ENCODE assay signal across 8 cellular contexts in the genomic region with DNA sequence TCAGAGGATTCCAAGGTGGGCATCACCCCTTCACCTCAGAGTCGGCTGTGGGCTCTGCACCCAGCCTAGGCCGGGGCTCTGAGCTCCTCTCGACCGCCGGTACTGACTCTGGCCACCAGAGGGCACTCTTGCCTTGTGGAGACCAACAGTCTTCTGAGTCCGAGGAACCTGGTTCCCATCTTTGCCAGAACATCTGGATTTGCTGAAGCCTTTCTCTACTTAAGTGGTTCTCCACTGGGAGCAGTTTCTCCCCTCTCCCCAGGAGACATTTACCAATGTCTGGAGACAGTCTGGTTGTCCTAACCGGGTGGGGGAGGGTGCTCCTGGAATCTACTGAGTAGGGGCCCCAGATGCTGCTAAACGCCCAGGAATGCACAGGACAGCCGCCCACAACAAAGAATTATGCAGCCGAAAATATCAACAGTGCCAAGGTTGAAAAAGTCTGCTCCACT. TPM values are rescaled to one million over a fixed set of nuclear protein-coding genes. Genes with fewer than 3 reads are reported as not detected.
DNase-seq lines count a peak whose midpoint lies in the region; ATAC-seq, FAIRE-seq and TF ChIP-seq lines count a peak whose summit lies in the region.

No MANE protein-coding gene starts in this region.

- H3K9ac ChIP-seq in HCT116 (ENCODE audit: low read length) (no peak overlapping the region), colonic mucosa (ENCODE audit: low read depth in 2 of 2, low read length in 2 of 2) (no peak overlapping the region), HepG2 (ENCODE audit: insufficient read depth, low read depth, low read length) (no peak overlapping the region)

- RAD21 ChIA-PET in HCT116 (lab: Charles Lee; ENCODE audit: low non-redundant PET in 1 of 2, low total read pairs in 2 of 2, uncharacterized antibody in 2 of 2, unreplicated experiment in 2 of 2) = interaction anchor here (0.8 to 2.0 kb wide), 5 partner anchors 16 to 66 kb away, joined by 3 to 30 read pairs (median 6); no protein-coding TSS in a partner anchor

- H3K27ac Mint-ChIP-seq in activated CD4-positive, alpha-beta T cell treated with anti-CD3 and anti-CD28 coated beads, Interleukin-2, amount 10 ng/mL, durations not matched to agents 7 days and 5 days = no peak overlapping the region

- peak; percentile 95 for TF ChIP-seq RAD21 in HCT116 (IDR thresholded peaks at IDR 0.05; ENCODE audit: low read depth)
- peak; percentile 86 for TF ChIP-seq RAD21 in HepG2 (CRISPR knock-in tag; IDR thresholded peaks at IDR 0.05)

- no peaks in the 10 kb centered on the region for H3K9me3 ChIP-seq in HCT116 (ENCODE audit: control insufficient read depth in 1 of 2, insufficient read depth in 1 of 2, low read depth in 1 of 2, low read length in 2 of 2)
- no peaks in the 10 kb centered on the region for H3K9me3 ChIP-seq in colonic mucosa
- H3K9me3 ChIP-seq in HepG2 (ENCODE audit: low read length) = no peaks in the 10 kb centered on the region

- no peaks in the 10 kb centered on the region for H3K9me2 ChIP-seq in HCT116 (ENCODE audit: insufficient read depth)

- H2AFZ ChIP-seq in HCT116 (ENCODE audit: low read depth, low read length, poor library complexity, severe bottlenecking) (peak overlapping the region; percentile 55), HepG2 (ENCODE audit: low read length) (no peak overlapping the region)

- H3K27me3 ChIP-seq in HCT116 (ENCODE audit: insufficient read depth, low read length) (no peaks in the 10 kb centered on the region), colonic mucosa (no peaks in the 10 kb centered on the region), HepG2 (ENCODE audit: control insufficient read depth in 1 of 2, insufficient read depth in 2 of 2, low read length in 2 of 2) (peaks cover 0 to 22% of the 10 kb centered on the region in 2 experiments; a peak in 3 of 5 replicates)

- no TSS peak for BruUV-seq in HCT116 (replicated peaks; lab: Mats Ljungman, UMichigan)
- no TSS peak for BruUV-seq in HepG2 (replicated peaks; lab: Mats Ljungman, UMichigan)

- 0 out of 4 replicates have a peak, but pooled peaks cover 0 to 2% of the 10 kb centered on the region in 2 experiments for H3K4me1 ChIP-seq in HCT116 (ENCODE audit: control insufficient read depth in 1 of 2, insufficient read depth in 2 of 2, low read length in 2 of 2)
- no peaks in the 10 kb centered on the region for H3K4me1 ChIP-seq in colonic mucosa
- peaks cover 12% of the 10 kb centered on the region for H3K4me1 ChIP-seq in HepG2 (ENCODE audit: insufficient read depth, low read length)

- CTCF ChIA-PET in HCT116 (lab: Charles Lee) (interaction anchor here (0.6 to 2.5 kb wide), 28 partner anchors 9 to 1031 kb away, joined by 3 to 140 read pairs (median 4); partner anchors contain the start of gene ETV3L), HepG2 (lab: Yijun Ruan, JAX; ENCODE audit: low intra/inter-chr PET ratio, low total read pairs) (interaction anchor here (1.1 to 3.7 kb wide), 2 partner anchors 66 to 73 kb away, joined by 3 to 71 read pairs; no protein-coding TSS in a partner anchor)
- CTCF ChIA-PET in activated CD4-positive, alpha-beta T cell treated with anti-CD3 and anti-CD28 coated beads, Interleukin-2, amount 10 ng/mL, durations not matched to agents 7 days and 5 days (lab: Charles Lee) = interaction anchor here (0.6 to 5.4 kb wide), 25 partner anchors 9 to 273 kb away, joined by 3 to 176 read pairs (median 4); no protein-coding TSS in a partner anchor

- H3K79me2 ChIP-seq in HCT116 (ENCODE audit: insufficient read depth, low read length) (no peaks in the 10 kb centered on the region), HepG2 (ENCODE audit: insufficient read depth, low read length) (no peaks in the 10 kb centered on the region)

- H3K27ac ChIP-seq in HCT116 (ENCODE audit: low read depth, low read length) = no peak overlapping the region
- no peak overlapping the region for H3K27ac ChIP-seq in colonic mucosa
- H3K27ac ChIP-seq in HepG2 (ENCODE audit: extremely low read length, insufficient read depth, low read length) = no peak overlapping the region

- peaks cover 3% of the 10 kb centered on the region for H3K27me3 Mint-ChIP-seq in activated CD4-positive, alpha-beta T cell treated with anti-CD3 and anti-CD28 coated beads, Interleukin-2, amount 10 ng/mL, durations not matched to agents 7 days and 5 days

- POLR2A ChIA-PET in HCT116 (lab: Charles Lee) = interaction anchor here (0.7 to 1.7 kb wide), 2 partner anchors 28 to 66 kb away, joined by 3 to 8 read pairs; no protein-coding TSS in a partner anchor
- POLR2A ChIA-PET in activated CD4-positive, alpha-beta T cell treated with anti-CD3 and anti-CD28 coated beads, Interleukin-2, amount 10 ng/mL, durations not matched to agents 7 days and 5 days (lab: Charles Lee) = interaction anchor here (1.3 kb wide), 1 partner anchor 66 kb away, joined by 5 read pairs; no protein-coding TSS in a partner anchor
- POLR2A ChIA-PET in HepG2 (lab: Yijun Ruan, JAX) = interaction anchor here (1.3 to 1.7 kb wide), 2 partner anchors 65 to 70 kb away, joined by 3 to 16 read pairs; no protein-coding TSS in a partner anchor

- no peaks in the 10 kb centered on the region for H3K9me3 Mint-ChIP-seq in activated CD4-positive, alpha-beta T cell treated with anti-CD3 and anti-CD28 coated beads, Interleukin-2, amount 10 ng/mL, durations not matched to agents 7 days and 5 days

- TF ChIP-seq EP300 in HepG2 (IDR thresholded peaks at IDR 0.05; ENCODE audit: low read depth in 2 of 2, low read length in 2 of 2) (no peak), HepG2 (CRISPR knock-in tag; IDR thresholded peaks at IDR 0.05; ENCODE audit: borderline replicate concordance) (no peak)

- no peak overlapping the region for H3K4me3 ChIP-seq in HCT116 (replicated peaks in 1 of 2; ENCODE audit: low read depth in 1 of 2, low read length in 2 of 2)
- no peak overlapping the region for H3K4me3 ChIP-seq in colonic mucosa
- H3K4me3 ChIP-seq in HepG2 (replicated peaks in 1 of 3; ENCODE audit: insufficient read depth in 1 of 3, low read depth in 2 of 3, low read length in 3 of 3) = no peak overlapping the region

- intact Hi-C loops in HCT116 (cut with micrococcal nuclease) = loop anchor here (1.0 to 5.0 kb wide), 2 partner anchors 47 to 66 kb away; partner anchors contain the start of gene ETV3
- intact Hi-C loops in colonic mucosa (cut with DNase I) = loop anchor here (1.0 kb wide), 1 partner anchor 66 kb away; no protein-coding TSS in a partner anchor
- intact Hi-C loops in HepG2 (cut with micrococcal nuclease; ENCODE audit: unreplicated experiment) = loop anchor here (1.0 to 10.0 kb wide), 3 partner anchors 47 to 885 kb away; partner anchors contain the start of gene ETV3

- in situ Hi-C loops in HepG2 (cut with HindIII; ENCODE audit: extremely low pct_ligation_motif_present, low pct_unique_long_range_greater_than_20kb) = loop anchor here (5.0 kb wide), 1 partner anchor 62 kb away; no protein-coding TSS in a partner anchor

- DNase-seq in C1 segment of cervical spinal cord (lab: John Stamatoyannopoulos, UW) = peak in 11 of 14 donors; percentile 14 to 80 (median 56)
- DNase-seq in HCT116 (ENCODE audit: low read depth, low spot score) = peak; percentile 55
- peak; percentile 80 to 97 for DNase-seq in NCI-H526 (lab: John Stamatoyannopoulos, UW)
- peak; percentile 90 for DNase-seq in activated CD4-positive, alpha-beta T cell treated with anti-CD3 and anti-CD28 coated beads, Interleukin-2, amount 10 ng/mL, durations not matched to agents 7 days and 5 days
- peak; percentile 89 for DNase-seq in colonic mucosa
- DNase-seq in HepG2 (ENCODE audit: low spot score) = peak; percentile 64
- peak; percentile 90 for DNase-seq in stimulated activated CD4-positive, alpha-beta T cell treated with anti-CD3 and anti-CD28 coated beads, Interleukin-4, amount 100 ng/mL, for 24 hours

- ATAC-seq in HCT116 (peak; percentile 98), HepG2 (peak; percentile 94), GM18868 (IDR thresholded peaks at IDR 0.05; ENCODE audit: unreplicated experiment) (no peak)

- no peak overlapping the region for H3K4me3 Mint-ChIP-seq in activated CD4-positive, alpha-beta T cell treated with anti-CD3 and anti-CD28 coated beads, Interleukin-2, amount 10 ng/mL, durations not matched to agents 7 days and 5 days

- TF ChIP-seq POLR2A in HCT116 (IDR thresholded peaks at IDR 0.05; ENCODE audit: borderline replicate concordance, extremely low read depth, insufficient read depth, insufficient read length) (no peak), HepG2 (IDR thresholded peaks at IDR 0.05; ENCODE audit: insufficient read depth in 1 of 2, low read depth in 2 of 2, low read length in 2 of 2) (no peak)

- H3K4me1 Mint-ChIP-seq in activated CD4-positive, alpha-beta T cell treated with anti-CD3 and anti-CD28 coated beads, Interleukin-2, amount 10 ng/mL, durations not matched to agents 7 days and 5 days = no peaks in the 10 kb centered on the region

- H3K36me3 Mint-ChIP-seq in activated CD4-positive, alpha-beta T cell treated with anti-CD3 and anti-CD28 coated beads, Interleukin-2, amount 10 ng/mL, durations not matched to agents 7 days and 5 days (ENCODE audit: low read depth) = no peaks in the 10 kb centered on the region

- peak overlapping the region; percentile 5; the same call in 1 of the 2 replicates for H3K4me2 ChIP-seq in HCT116 (ENCODE audit: low read length)
- no peak overlapping the region for H3K4me2 ChIP-seq in HepG2 (ENCODE audit: low read depth, low read length)

- H3K36me3 ChIP-seq in HCT116 (ENCODE audit: control insufficient read depth in 1 of 2, insufficient read depth in 2 of 2, low read length in 2 of 2) (no peaks in the 10 kb centered on the region), colonic mucosa (no peaks in the 10 kb centered on the region), HepG2 (replicated peaks in 1 of 2; ENCODE audit: control insufficient read depth in 1 of 2, insufficient read depth in 2 of 2, low read length in 2 of 2) (no peaks in the 10 kb centered on the region)

- TF ChIP-seq CTCF in HCT116 (IDR thresholded peaks at IDR 0.05 in 2 of 3, conservative IDR thresholded peaks at IDR 0.05 in 1 of 3; ENCODE audit: borderline replicate concordance in 1 of 3, insufficient read depth in 1 of 3, low read depth in 2 of 3, low read length in 2 of 3) = peak; percentile 91 to 98 (median 94)
- peak; percentile 96 for TF ChIP-seq CTCF in colonic mucosa (IDR thresholded peaks at IDR 0.05)
- TF ChIP-seq CTCF in HepG2 (CRISPR knock-in tag; IDR thresholded peaks at IDR 0.05) = peak; percentile 92

- 8% methylated on average over 9 of the region's 10 CpGs for WGBS in HepG2 (ENCODE audit: low lambda C conversion rate)

- peak; percentile 63 for FAIRE-seq in HepG2 (lab: Jason Lieb, UNC)

- H4K20me1 ChIP-seq in HCT116 (ENCODE audit: insufficient read depth) = no peaks in the 10 kb centered on the region
- H4K20me1 ChIP-seq in HepG2 (ENCODE audit: insufficient read depth, low read length) = no peaks in the 10 kb centered on the region

RNA-seq across cellular contexts. Expression of gene ETV3L, which starts 9.4 kb away (rescaled TPM):
- total RNA-seq in HCT116 (2021; ENCODE audit: unreplicated experiment) = not detected
- polyA plus RNA-seq in HCT116 (2012) = not detected in 2 replicates
- total RNA-seq in activated CD4-positive, alpha-beta T cell treated with anti-CD3 and anti-CD28 coated beads, Interleukin-2, amount 10 ng/mL, durations not matched to agents 7 days and 5 days = not detected
- not detected for total RNA-seq in colonic mucosa
- total RNA-seq in HepG2 (2016; rRNA removed; fragmentation: Illumina TruSeq; extraction: Trizol) = not detected in 2 replicates
- not detected in 2 replicates for total RNA-seq in HepG2 (2016; cell fraction: cytosol; rRNA removed; fragmentation: Illumina TruSeq; extraction: Trizol; ENCODE audit: low read depth)
- total RNA-seq in HepG2 (2016; cell fraction: insoluble cytoplasmic fraction; rRNA removed; fragmentation: Illumina TruSeq; extraction: Trizol) = not detected in 2 replicates
- not detected in 2 replicates for total RNA-seq in HepG2 (2016; cell fraction: membrane; rRNA removed; fragmentation: Illumina TruSeq; extraction: Trizol)
- not detected in 2 replicates for total RNA-seq in HepG2 (2016; cell fraction: nucleus; rRNA removed; fragmentation: Illumina TruSeq; extraction: Trizol)
- polyA plus RNA-seq in HepG2 (2011; rRNA removed) = not detected in 2 replicates
- polyA plus RNA-seq in HepG2 (2011; cell fraction: cytosol; rRNA removed) = not detected in 2 replicates
- not detected in 2 replicates for polyA plus RNA-seq in HepG2 (2011; cell fraction: nucleus; rRNA removed)
- not detected in 2 replicates for polyA plus RNA-seq in HepG2 (2012)
- not detected in 2 replicates for polyA plus RNA-seq in HepG2 (2016; cell fraction: cytosol; fragmentation: Illumina TruSeq; extraction: Trizol; ENCODE audit: low read depth)
- not detected in 2 replicates for polyA plus RNA-seq in HepG2 (2016; cell fraction: insoluble cytoplasmic fraction; fragmentation: Illumina TruSeq; extraction: Trizol; ENCODE audit: low read depth)
- not detected in 2 replicates for polyA plus RNA-seq in HepG2 (2016; cell fraction: membrane; fragmentation: Illumina TruSeq; extraction: Trizol; ENCODE audit: low read depth)
- polyA plus RNA-seq in HepG2 (2016; cell fraction: nucleus; fragmentation: Illumina TruSeq; extraction: Trizol; ENCODE audit: insufficient read depth, low read depth) = not detected in 2 replicates
- not detected in 2 replicates for polyA minus RNA-seq in HepG2 (2011; rRNA and poly(A)+ RNA removed; ENCODE audit: low replicate concordance)
- not detected in 2 replicates for polyA minus RNA-seq in HepG2 (2011; cell fraction: cytosol; rRNA and poly(A)+ RNA removed)
- not detected in 2 replicates for polyA minus RNA-seq in HepG2 (2011; cell fraction: nucleus; rRNA and poly(A)+ RNA removed)

RNA-seq across cellular contexts. Expression of gene ARHGEF11, which starts 44.7 kb away (rescaled TPM):
- total RNA-seq in HCT116 (2021; ENCODE audit: unreplicated experiment) (28.9 TPM), colonic mucosa (10 to 100 TPM; 35.2 to 43.3 TPM), HepG2 (2016; rRNA removed; fragmentation: Illumina TruSeq; extraction: Trizol) (16.0 and 21.2 TPM in 2 replicates)
- polyA plus RNA-seq in HCT116 (2012) = 15.5 and 16.7 TPM in 2 replicates
- total RNA-seq in activated CD4-positive, alpha-beta T cell treated with anti-CD3 and anti-CD28 coated beads, Interleukin-2, amount 10 ng/mL, durations not matched to agents 7 days and 5 days = 10 to 100 TPM; 33.9 to 38.5 TPM
- 3.0 and 3.1 TPM in 2 replicates for total RNA-seq in HepG2 (2016; cell fraction: cytosol; rRNA removed; fragmentation: Illumina TruSeq; extraction: Trizol; ENCODE audit: low read depth)
- total RNA-seq in HepG2 (2016; cell fraction: insoluble cytoplasmic fraction; rRNA removed; fragmentation: Illumina TruSeq; extraction: Trizol) = 12.1 and 20.8 TPM in 2 replicates
- 8.7 and 9.3 TPM in 2 replicates for total RNA-seq in HepG2 (2016; cell fraction: membrane; rRNA removed; fragmentation: Illumina TruSeq; extraction: Trizol)
- 22.9 and 26.4 TPM in 2 replicates for total RNA-seq in HepG2 (2016; cell fraction: nucleus; rRNA removed; fragmentation: Illumina TruSeq; extraction: Trizol)
- polyA plus RNA-seq in HepG2 (2011; rRNA removed) = 16.5 and 22.1 TPM in 2 replicates
- 7.4 and 8.7 TPM in 2 replicates for polyA plus RNA-seq in HepG2 (2011; cell fraction: cytosol; rRNA removed)
- polyA plus RNA-seq in HepG2 (2011; cell fraction: nucleus; rRNA removed) = 70.7 and 76.4 TPM in 2 replicates
- polyA plus RNA-seq in HepG2 (2012) = 9.4 and 12.9 TPM in 2 replicates
- polyA plus RNA-seq in HepG2 (2016; cell fraction: cytosol; fragmentation: Illumina TruSeq; extraction: Trizol; ENCODE audit: low read depth) = 0.45 and 0.63 TPM in 2 replicates
- 9.9 and 12.7 TPM in 2 replicates for polyA plus RNA-seq in HepG2 (2016; cell fraction: insoluble cytoplasmic fraction; fragmentation: Illumina TruSeq; extraction: Trizol; ENCODE audit: low read depth)
- 3.1 and 3.6 TPM in 2 replicates for polyA plus RNA-seq in HepG2 (2016; cell fraction: membrane; fragmentation: Illumina TruSeq; extraction: Trizol; ENCODE audit: low read depth)
- 40.5 and 55.1 TPM in 2 replicates for polyA plus RNA-seq in HepG2 (2016; cell fraction: nucleus; fragmentation: Illumina TruSeq; extraction: Trizol; ENCODE audit: insufficient read depth, low read depth)
- 21.2 and 27.7 TPM in 2 replicates for polyA minus RNA-seq in HepG2 (2011; rRNA and poly(A)+ RNA removed; ENCODE audit: low replicate concordance)
- polyA minus RNA-seq in HepG2 (2011; cell fraction: cytosol; rRNA and poly(A)+ RNA removed) = 6.5 and 10.9 TPM in 2 replicates
- polyA minus RNA-seq in HepG2 (2011; cell fraction: nucleus; rRNA and poly(A)+ RNA removed) = 32.3 and 34.1 TPM in 2 replicates

RNA-seq across cellular contexts. Expression of gene ETV3, which starts 48.0 kb away (rescaled TPM):
- total RNA-seq in HCT116 (2021; ENCODE audit: unreplicated experiment) = 21.2 TPM
- polyA plus RNA-seq in HCT116 (2012) = 10.0 and 11.0 TPM in 2 replicates
- 10 to 100 TPM; 33.3 to 37.5 TPM for total RNA-seq in activated CD4-positive, alpha-beta T cell treated with anti-CD3 and anti-CD28 coated beads, Interleukin-2, amount 10 ng/mL, durations not matched to agents 7 days and 5 days
- 10 to 100 TPM; 20.7 to 38.7 TPM for total RNA-seq in colonic mucosa
- total RNA-seq in HepG2 (2016; rRNA removed; fragmentation: Illumina TruSeq; extraction: Trizol) = 5.8 and 8.5 TPM in 2 replicates
- total RNA-seq in HepG2 (2016; cell fraction: cytosol; rRNA removed; fragmentation: Illumina TruSeq; extraction: Trizol; ENCODE audit: low read depth) = 0.81 and 1.4 TPM in 2 replicates
- 5.7 and 7.6 TPM in 2 replicates for total RNA-seq in HepG2 (2016; cell fraction: insoluble cytoplasmic fraction; rRNA removed; fragmentation: Illumina TruSeq; extraction: Trizol)
- total RNA-seq in HepG2 (2016; cell fraction: membrane; rRNA removed; fragmentation: Illumina TruSeq; extraction: Trizol) = 4.0 and 4.1 TPM in 2 replicates
- total RNA-seq in HepG2 (2016; cell fraction: nucleus; rRNA removed; fragmentation: Illumina TruSeq; extraction: Trizol) = 8.1 and 8.4 TPM in 2 replicates
- 4.2 and 4.6 TPM in 2 replicates for polyA plus RNA-seq in HepG2 (2011; rRNA removed)
- 2.6 and 3.2 TPM in 2 replicates for polyA plus RNA-seq in HepG2 (2011; cell fraction: cytosol; rRNA removed)
- polyA plus RNA-seq in HepG2 (2011; cell fraction: nucleus; rRNA removed) = 4.0 and 5.1 TPM in 2 replicates
- polyA plus RNA-seq in HepG2 (2012) = 4.8 and 4.9 TPM in 2 replicates
- polyA plus RNA-seq in HepG2 (2016; cell fraction: cytosol; fragmentation: Illumina TruSeq; extraction: Trizol; ENCODE audit: low read depth) = 0.11 and 0.12 TPM in 2 replicates
- 6.3 and 6.4 TPM in 2 replicates for polyA plus RNA-seq in HepG2 (2016; cell fraction: insoluble cytoplasmic fraction; fragmentation: Illumina TruSeq; extraction: Trizol; ENCODE audit: low read depth)
- polyA plus RNA-seq in HepG2 (2016; cell fraction: membrane; fragmentation: Illumina TruSeq; extraction: Trizol; ENCODE audit: low read depth) = 0.88 and 1.1 TPM in 2 replicates
- polyA plus RNA-seq in HepG2 (2016; cell fraction: nucleus; fragmentation: Illumina TruSeq; extraction: Trizol; ENCODE audit: insufficient read depth, low read depth) = 7.2 and 7.6 TPM in 2 replicates
- polyA minus RNA-seq in HepG2 (2011; rRNA and poly(A)+ RNA removed; ENCODE audit: low replicate concordance) = 11.8 and 25.1 TPM in 2 replicates
- polyA minus RNA-seq in HepG2 (2011; cell fraction: cytosol; rRNA and poly(A)+ RNA removed) = 6.7 and 7.9 TPM in 2 replicates
- 14.3 and 14.7 TPM in 2 replicates for polyA minus RNA-seq in HepG2 (2011; cell fraction: nucleus; rRNA and poly(A)+ RNA removed)
